ENCODE assay signal across 1 cellular context in the genomic region with DNA sequence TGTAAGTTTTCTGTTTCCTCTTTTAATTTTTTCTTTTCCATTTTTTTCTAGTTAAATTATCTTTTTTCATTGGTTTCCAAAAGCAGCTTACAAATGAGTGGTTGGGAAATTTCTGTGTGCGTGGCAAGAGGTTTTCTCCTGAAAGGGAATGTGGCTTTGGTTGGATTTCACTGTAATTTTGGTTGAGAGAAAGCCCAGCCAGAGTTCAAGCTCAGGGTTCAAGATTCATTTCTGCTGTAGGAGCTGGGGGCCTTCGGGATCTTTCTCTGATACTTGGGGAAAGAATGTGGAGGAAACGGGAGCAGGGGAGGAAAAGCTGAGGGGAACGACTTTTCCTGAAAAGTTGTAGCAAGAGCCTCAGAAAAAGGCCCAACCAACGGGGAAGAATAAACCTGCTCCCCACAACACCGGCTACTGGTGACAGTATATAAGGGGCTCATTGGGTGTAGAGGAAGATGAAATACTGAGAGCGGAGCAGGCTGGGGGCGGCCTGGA.
TF ChIP-seq lines count a peak whose summit lies in the region.

No MANE protein-coding gene starts in this region.

TF ChIP-seq in SK-N-SH, 30 proteins besides CTCF, POLR2A, EP300 and RAD21:
- TF ChIP-seq, protein P1, sequence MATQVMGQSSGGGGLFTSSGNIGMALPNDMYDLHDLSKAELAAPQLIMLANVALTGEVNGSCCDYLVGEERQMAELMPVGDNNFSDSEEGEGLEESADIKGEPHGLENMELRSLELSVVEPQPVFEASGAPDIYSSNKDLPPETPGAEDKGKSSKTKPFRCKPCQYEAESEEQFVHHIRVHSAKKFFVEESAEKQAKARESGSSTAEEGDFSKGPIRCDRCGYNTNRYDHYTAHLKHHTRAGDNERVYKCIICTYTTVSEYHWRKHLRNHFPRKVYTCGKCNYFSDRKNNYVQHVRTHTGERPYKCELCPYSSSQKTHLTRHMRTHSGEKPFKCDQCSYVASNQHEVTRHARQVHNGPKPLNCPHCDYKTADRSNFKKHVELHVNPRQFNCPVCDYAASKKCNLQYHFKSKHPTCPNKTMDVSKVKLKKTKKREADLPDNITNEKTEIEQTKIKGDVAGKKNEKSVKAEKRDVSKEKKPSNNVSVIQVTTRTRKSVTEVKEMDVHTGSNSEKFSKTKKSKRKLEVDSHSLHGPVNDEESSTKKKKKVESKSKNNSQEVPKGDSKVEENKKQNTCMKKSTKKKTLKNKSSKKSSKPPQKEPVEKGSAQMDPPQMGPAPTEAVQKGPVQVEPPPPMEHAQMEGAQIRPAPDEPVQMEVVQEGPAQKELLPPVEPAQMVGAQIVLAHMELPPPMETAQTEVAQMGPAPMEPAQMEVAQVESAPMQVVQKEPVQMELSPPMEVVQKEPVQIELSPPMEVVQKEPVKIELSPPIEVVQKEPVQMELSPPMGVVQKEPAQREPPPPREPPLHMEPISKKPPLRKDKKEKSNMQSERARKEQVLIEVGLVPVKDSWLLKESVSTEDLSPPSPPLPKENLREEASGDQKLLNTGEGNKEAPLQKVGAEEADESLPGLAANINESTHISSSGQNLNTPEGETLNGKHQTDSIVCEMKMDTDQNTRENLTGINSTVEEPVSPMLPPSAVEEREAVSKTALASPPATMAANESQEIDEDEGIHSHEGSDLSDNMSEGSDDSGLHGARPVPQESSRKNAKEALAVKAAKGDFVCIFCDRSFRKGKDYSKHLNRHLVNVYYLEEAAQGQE (IDR thresholded peaks at IDR 0.05; ENCODE audit: low read depth, low read length), result no peak
- TF ChIP-seq TCF12 (IDR thresholded peaks at IDR 0.05) (no peak), JUND (IDR thresholded peaks at IDR 0.05) (no peak), FOSL2 (IDR thresholded peaks at IDR 0.05; ENCODE audit: borderline replicate concordance, low read depth) (no peak), MEF2A (IDR thresholded peaks at IDR 0.05; ENCODE audit: borderline replicate concordance, low read depth) (no peak), FOXM1 (IDR thresholded peaks at IDR 0.05; ENCODE audit: low read depth) (no peak), SIN3A (IDR thresholded peaks at IDR 0.05; ENCODE audit: borderline replicate concordance, low read depth, low read length) (no peak), RXRA (IDR thresholded peaks at IDR 0.05; ENCODE audit: borderline replicate concordance, low read depth) (no peak), POLR2AphosphoS5 (IDR thresholded peaks at IDR 0.05; ENCODE audit: low read depth, low read length) (no peak), RFX5 (IDR thresholded peaks at IDR 0.05; ENCODE audit: low read length) (no peak), MXI1 (IDR thresholded peaks at IDR 0.05; ENCODE audit: low read depth, low read length) (no peak), RCOR1 (IDR thresholded peaks at IDR 0.05; ENCODE audit: low read length) (no peak), NFIC (IDR thresholded peaks at IDR 0.05; ENCODE audit: borderline replicate concordance) (no peak), ZBTB33 (IDR thresholded peaks at IDR 0.05; ENCODE audit: borderline replicate concordance, low read depth) (no peak), ELF1 (IDR thresholded peaks at IDR 0.05) (no peak)
- TF ChIP-seq, protein P2, sequence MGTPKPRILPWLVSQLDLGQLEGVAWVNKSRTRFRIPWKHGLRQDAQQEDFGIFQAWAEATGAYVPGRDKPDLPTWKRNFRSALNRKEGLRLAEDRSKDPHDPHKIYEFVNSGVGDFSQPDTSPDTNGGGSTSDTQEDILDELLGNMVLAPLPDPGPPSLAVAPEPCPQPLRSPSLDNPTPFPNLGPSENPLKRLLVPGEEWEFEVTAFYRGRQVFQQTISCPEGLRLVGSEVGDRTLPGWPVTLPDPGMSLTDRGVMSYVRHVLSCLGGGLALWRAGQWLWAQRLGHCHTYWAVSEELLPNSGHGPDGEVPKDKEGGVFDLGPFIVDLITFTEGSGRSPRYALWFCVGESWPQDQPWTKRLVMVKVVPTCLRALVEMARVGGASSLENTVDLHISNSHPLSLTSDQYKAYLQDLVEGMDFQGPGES (IDR thresholded peaks at IDR 0.05; ENCODE audit: low read depth, low read length), result no peak
- TF ChIP-seq, protein P3, sequence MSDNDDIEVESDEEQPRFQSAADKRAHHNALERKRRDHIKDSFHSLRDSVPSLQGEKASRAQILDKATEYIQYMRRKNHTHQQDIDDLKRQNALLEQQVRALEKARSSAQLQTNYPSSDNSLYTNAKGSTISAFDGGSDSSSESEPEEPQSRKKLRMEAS (IDR thresholded peaks at IDR 0.05; ENCODE audit: low read depth), result no peak
TF ChIP-seq in SK-N-SH: peak in this region for 0.
